In the genomic region with DNA sequence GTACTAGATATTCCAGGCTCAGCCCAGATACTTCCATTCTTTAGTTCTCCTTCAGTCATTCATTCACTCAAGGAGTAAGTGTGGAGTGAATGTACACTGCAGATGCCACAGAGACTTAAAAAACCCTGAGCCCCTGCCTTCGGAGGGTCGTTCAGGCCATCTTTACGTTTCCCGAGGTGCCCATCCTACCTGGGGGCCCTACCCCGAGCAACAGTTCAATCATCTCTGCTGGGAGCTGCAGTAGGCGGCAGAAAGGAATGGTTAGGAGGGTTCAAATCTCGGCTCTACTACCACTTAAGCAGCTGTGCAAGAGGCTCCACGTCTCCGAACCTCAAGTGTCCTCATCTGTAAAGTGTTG, we compare ENCODE assay signal across 8 cellular contexts. TPM values are rescaled to one million over a fixed set of nuclear protein-coding genes. Genes with fewer than 3 reads are reported as not detected.
DNase-seq lines count a peak whose midpoint lies in the region; FAIRE-seq and TF ChIP-seq lines count a peak whose summit lies in the region.

No MANE protein-coding gene starts in this region.

- FAIRE-seq in RCC 7860 (lab: Jason Lieb, UNC): no peak
- no peak for FAIRE-seq in D721Med (lab: Jason Lieb, UNC)

- no peak for DNase-seq in T-helper 1 cell
- no peak for DNase-seq in kidney epithelial cell (ENCODE audit: low read depth)
- no peak for DNase-seq in RCC 7860 (ENCODE audit: low spot score)
- no peak for DNase-seq in Ammon's horn (ENCODE audit: low spot score)
- DNase-seq in D721Med (ENCODE audit: insufficient read length, low spot score): no peak

- H3K27ac ChIP-seq in temporal lobe (ENCODE audit: low read depth, low read length): peak overlapping the region; percentile 36

- peak overlapping the region; percentile 92 for H3K4me3 Mint-ChIP-seq in T-helper 1 cell treated with Interleukin-12 subunit alpha and Interleukin-12 subunit beta and Interleukin-4 antibody, amounts not matched to agents 30 μg/mL and 1 μg/mL, for 36 hours
- H3K4me3 Mint-ChIP-seq in activated naive CD8-positive, alpha-beta T cell: peak overlapping the region; percentile 94

- H3K4me1 Mint-ChIP-seq in T-helper 1 cell treated with Interleukin-12 subunit alpha and Interleukin-12 subunit beta and Interleukin-4 antibody, amounts not matched to agents 30 μg/mL and 1 μg/mL, for 36 hours (ENCODE audit: low read depth): peaks cover 24% of the 10 kb centered on the region
- peaks cover 30% of the 10 kb centered on the region for H3K4me1 Mint-ChIP-seq in activated naive CD8-positive, alpha-beta T cell (ENCODE audit: low read depth)

- H3K27me3 Mint-ChIP-seq in T-helper 1 cell treated with Interleukin-12 subunit alpha and Interleukin-12 subunit beta and Interleukin-4 antibody, amounts not matched to agents 30 μg/mL and 1 μg/mL, for 36 hours (ENCODE audit: low read depth): peaks cover 1% of the 10 kb centered on the region
- H3K27me3 Mint-ChIP-seq in activated naive CD8-positive, alpha-beta T cell: no peaks in the 10 kb centered on the region

- no peaks in the 10 kb centered on the region for H3K9me3 Mint-ChIP-seq in T-helper 1 cell treated with Interleukin-12 subunit alpha and Interleukin-12 subunit beta and Interleukin-4 antibody, amounts not matched to agents 30 μg/mL and 1 μg/mL, for 36 hours
- no peaks in the 10 kb centered on the region for H3K9me3 Mint-ChIP-seq in activated naive CD8-positive, alpha-beta T cell (ENCODE audit: low read depth)

- H3K27me3 ChIP-seq in kidney epithelial cell (ENCODE audit: control insufficient read depth, insufficient read depth, low read length): no peaks in the 10 kb centered on the region

- peak overlapping the region; percentile 82 for H3K27ac Mint-ChIP-seq in T-helper 1 cell treated with Interleukin-12 subunit alpha and Interleukin-12 subunit beta and Interleukin-4 antibody, amounts not matched to agents 30 μg/mL and 1 μg/mL, for 36 hours
- peak overlapping the region; percentile 91 for H3K27ac Mint-ChIP-seq in activated naive CD8-positive, alpha-beta T cell

- TF ChIP-seq CTCF in kidney epithelial cell (IDR thresholded peaks at IDR 0.05; ENCODE audit: insufficient read depth, low read length, poor library complexity, severe bottlenecking): no peak
- TF ChIP-seq CTCF in D721Med (IDR thresholded peaks at IDR 0.05; ENCODE audit: insufficient read depth, missing control alignments): no peak

- peaks cover 12% of the 10 kb centered on the region for H3K36me3 Mint-ChIP-seq in T-helper 1 cell treated with Interleukin-12 subunit alpha and Interleukin-12 subunit beta and Interleukin-4 antibody, amounts not matched to agents 30 μg/mL and 1 μg/mL, for 36 hours (ENCODE audit: low read depth)
- no peaks in the 10 kb centered on the region for H3K36me3 Mint-ChIP-seq in activated naive CD8-positive, alpha-beta T cell

- peaks cover 5% of the 10 kb centered on the region for H3K36me3 ChIP-seq in kidney epithelial cell (ENCODE audit: control insufficient read depth, insufficient read depth, low read length)

- H3K4me3 ChIP-seq in kidney epithelial cell (ENCODE audit: low read depth, low read length): peak overlapping the region; percentile 100

RNA-seq across cellular contexts. Expression of a gene that starts 0.6 kb away (rescaled TPM):
- 167 and 175 TPM in 2 replicates for total RNA-seq in kidney epithelial cell
- total RNA-seq in temporal lobe: 50.9 TPM

RNA-seq across cellular contexts. Expression of a gene that starts 27.6 kb away (rescaled TPM):
- not detected in 2 replicates for total RNA-seq in kidney epithelial cell
- total RNA-seq in temporal lobe: 0.25 TPM
